In genomic region chr2:176555112-176555511, GRCh38 we compare ENCODE assay signal across 5 cellular contexts.
"Had no signal": no experiment of that assay in that cellular context is flagged by ENCODE, and none has a peak within 500 bp of the region (broad histone marks: within the 10 kb centered on the region; RNA-seq: fewer than 3 reads in every experiment).

No MANE protein-coding gene starts in this region.

- DNase-seq: NK-92 treated with Interleukin-12 subunit alpha and Interleukin-12 subunit beta, amount 100 ng/mL, for 24 hours; Right ventricle myocardium superior; SIG-M5 had no signal

- H3K27me3 ChIP-seq: SJSA1 had no signal

- H3K27ac ChIP-seq: SK-N-MC had no signal

- H3K9me3 ChIP-seq: SJSA1 had no signal

- H3K36me3 ChIP-seq: SJSA1 had no signal
